15 cellular contexts compared by ENCODE assay signal in genomic region chr18:64659186-64659585, GRCh38.
DNase-seq lines count a peak whose midpoint lies in the region; ATAC-seq and TF ChIP-seq lines count a peak whose summit lies in the region.
"Had no signal": no experiment of that assay in that cellular context is flagged by ENCODE, and none has a peak within 500 bp of the region (broad histone marks: within the 10 kb centered on the region; RNA-seq: fewer than 3 reads in every experiment).

No MANE protein-coding gene starts in this region.

- no peak overlapping the region for H3K27ac ChIP-seq in foreskin keratinocyte

- H3K4me3 Mint-ChIP-seq in activated CD4-positive, alpha-beta T cell treated with anti-CD3 and anti-CD28 coated beads for 36 hours: no peak overlapping the region
- H3K4me3 Mint-ChIP-seq: CD8-positive, alpha-beta T cell; HFFc6 had no signal

- peaks cover 2% of the 10 kb centered on the region for H3K9me3 Mint-ChIP-seq in activated CD4-positive, alpha-beta T cell treated with anti-CD3 and anti-CD28 coated beads for 36 hours (ENCODE audit: low read depth)

- peak; percentile 31 to 68 (median 48) for DNase-seq in NCI-H1417 (lab: John Stamatoyannopoulos, UW)
- no peak for DNase-seq in NCI-H1417 treated with DMSO at 0.1 percent for 48 hours (lab: John Stamatoyannopoulos, UW)
- DNase-seq in NCI-H146 (lab: John Stamatoyannopoulos, UW): peak; percentile 95
- peak; percentile 35 for DNase-seq in NCI-H524 treated with DMSO at 0.1 percent for 48 hours (lab: John Stamatoyannopoulos, UW)
- peak; percentile 90 for DNase-seq in left kidney (ENCODE audit: low read depth, low spot score)
- DNase-seq in foreskin keratinocyte: no peak
- DNase-seq in GM10248 (ENCODE audit: extremely low spot score): no peak
- DNase-seq in activated CD4-positive, alpha-beta T cell treated with anti-CD3 and anti-CD28 coated beads for 36 hours: no peak
- DNase-seq: CD8-positive, alpha-beta T cell; HFFc6; KG1; NCI-H774; SK-N-SH had no signal

- H3K4me1 Mint-ChIP-seq in activated CD4-positive, alpha-beta T cell treated with anti-CD3 and anti-CD28 coated beads for 36 hours: no peaks in the 10 kb centered on the region

- no peaks in the 10 kb centered on the region for H3K27me3 Mint-ChIP-seq in activated CD4-positive, alpha-beta T cell treated with anti-CD3 and anti-CD28 coated beads for 36 hours

- H3K27me3 ChIP-seq in foreskin keratinocyte: no peaks in the 10 kb centered on the region

- POLR2A ChIA-PET in GM10248 (lab: Yijun Ruan, JAX): no interaction called here
- POLR2A ChIA-PET in activated CD4-positive, alpha-beta T cell treated with anti-CD3 and anti-CD28 coated beads for 36 hours (lab: Charles Lee): no interaction called here

- TF ChIP-seq CTCF in foreskin keratinocyte (conservative IDR thresholded peaks at IDR 0.05): no peak
- TF ChIP-seq CTCF in GM10248 (IDR thresholded peaks at IDR 0.05; ENCODE audit: control extremely low read depth, extremely low read depth, low read depth, missing control alignments): no peak

- H3K27ac Mint-ChIP-seq in activated CD4-positive, alpha-beta T cell treated with anti-CD3 and anti-CD28 coated beads for 36 hours: no peak overlapping the region
- H3K27ac Mint-ChIP-seq: CD8-positive, alpha-beta T cell; HFFc6 had no signal

- no peaks in the 10 kb centered on the region for H3K4me1 ChIP-seq in foreskin keratinocyte

- ATAC-seq in foreskin keratinocyte: no peak
- ATAC-seq in activated CD4-positive, alpha-beta T cell treated with anti-CD3 and anti-CD28 coated beads for 36 hours: no peak
- ATAC-seq: CD8-positive, alpha-beta T cell; HepG2; Panc1 had no signal

- intact Hi-C loops in activated CD4-positive, alpha-beta T cell treated with anti-CD3 and anti-CD28 coated beads for 36 hours (cut with DNase I, micrococcal nuclease): no loop called here

- H3K36me3 Mint-ChIP-seq in activated CD4-positive, alpha-beta T cell treated with anti-CD3 and anti-CD28 coated beads for 36 hours (ENCODE audit: low read depth): no peaks in the 10 kb centered on the region
- H3K36me3 Mint-ChIP-seq: CD8-positive, alpha-beta T cell had no signal

- CTCF ChIA-PET in GM10248 (lab: Yijun Ruan, JAX): interaction anchor here (1.9 kb wide), 1 partner anchor 10 kb away, joined by 4 read pairs; no protein-coding TSS in a partner anchor
- CTCF ChIA-PET in activated CD4-positive, alpha-beta T cell treated with anti-CD3 and anti-CD28 coated beads for 36 hours (lab: Charles Lee): no interaction called here

Comparison
In these comparisons a context has a peak if more than half of its experiments do, and no peak if none do; other contexts are left out.
1. DNase-seq: peak in NCI-H1417 (3 of 3), NCI-H146 (single experiment), NCI-H524 treated with DMSO at 0.1 percent for 48 hours (single experiment) and left kidney (single experiment); none in NCI-H1417 treated with DMSO at 0.1 percent for 48 hours (single experiment), foreskin keratinocyte (0 of 2), GM10248 (single experiment) and activated CD4-positive, alpha-beta T cell treated with anti-CD3 and anti-CD28 coated beads for 36 hours (single experiment).